In genomic region chr7:33108931-33109757, GRCh38 we compare ENCODE assay signal across 1 cellular context.
TF ChIP-seq lines count a peak whose summit lies in the region.

Gene RP9 (minus strand): TSS chr7:33109404. CDS start chr7:33109372, 32 bp downstream.

TF ChIP-seq in K562, 482 proteins besides CTCF, POLR2A, EP300 and RAD21 (continued from another document):
- TF ChIP-seq ZNF280A (IDR thresholded peaks at IDR 0.05; ENCODE audit: low read depth, partially characterized antibody), result no peak
- TF ChIP-seq MAZ (CRISPR knock-in tag; conservative IDR thresholded peaks at IDR 0.05 in 1 of 2, IDR thresholded peaks at IDR 0.05 in 1 of 2), result peak; percentile 35 to 59; a peak in 1 of 4 replicates
- no peak for TF ChIP-seq SNIP1 (IDR thresholded peaks at IDR 0.05; ENCODE audit: low read depth)
- TF ChIP-seq UBTF (IDR thresholded peaks at IDR 0.05; ENCODE audit: borderline replicate concordance in 1 of 2, low read depth in 2 of 2, low read length in 2 of 2), result peak; percentile 70 to 73; a peak in 2 of 4 replicates
- peak; percentile 8 for TF ChIP-seq PHF20 (IDR thresholded peaks at IDR 0.05; ENCODE audit: partially characterized antibody)
- no peak for TF ChIP-seq CEBPG (CRISPR knock-in tag; IDR thresholded peaks at IDR 0.05)
- no peak for TF ChIP-seq CEBPG (tag; conservative IDR thresholded peaks at IDR 0.05 in 1 of 2, IDR thresholded peaks at IDR 0.05 in 1 of 2)
